Comparison of ENCODE assay signal across 21 cellular contexts in genomic region chr7:98216941-98217622, GRCh38. TPM values are rescaled to one million over a fixed set of nuclear protein-coding genes. Genes with fewer than 3 reads are reported as not detected.
DNase-seq lines count a peak whose midpoint lies in the region; ATAC-seq and TF ChIP-seq lines count a peak whose summit lies in the region.
"Had no signal": no experiment of that assay in that cellular context is flagged by ENCODE, and none has a peak within 500 bp of the region (broad histone marks: within the 10 kb centered on the region; RNA-seq: fewer than 3 reads in every experiment).

No MANE protein-coding gene starts in this region.

- intact Hi-C loops in body of pancreas (cut with DNase I), result no loop called here
- intact Hi-C loops in lower lobe of right lung (cut with DNase I), result no loop called here

- 49 to 55% methylated on average over 12 to 22 of the region's 24 CpGs for WGBS in body of pancreas, 2 donors

- H3K4me3 ChIP-seq in body of pancreas (no peak overlapping the region), lower lobe of right lung (no peak overlapping the region), coronary artery (no peak overlapping the region)
- H3K4me3 ChIP-seq: SJSA1 had no signal

- no peaks in the 10 kb centered on the region for H3K27me3 ChIP-seq in body of pancreas
- H3K27me3 ChIP-seq in lower lobe of right lung (ENCODE audit: low read depth), result no peaks in the 10 kb centered on the region
- H3K27me3 ChIP-seq: SJSA1 had no signal

- H3K9me3 ChIP-seq in body of pancreas, result no peaks in the 10 kb centered on the region
- H3K9me3 ChIP-seq in lower lobe of right lung, result no peaks in the 10 kb centered on the region
- H3K9me3 ChIP-seq: SJSA1 had no signal

- peak in 2 of 3 donors; percentile 20 to 47 for TF ChIP-seq POLR2A in body of pancreas (IDR thresholded peaks at IDR 0.05)

- DNase-seq in activated effector memory CD4-positive, alpha-beta T cell treated with anti-CD3 and anti-CD28 coated beads, Interleukin-2, amount 50 U/mL, for 16 hours, result peak; percentile 53
- no peak for DNase-seq in activated effector memory CD4-positive, alpha-beta T cell treated with Interleukin-2 at 50 U/mL for 16 hours
- DNase-seq in body of pancreas (peak; percentile 42 to 62 (median 50)), lower lobe of right lung (peak; percentile 38), substantia nigra (lab: John Stamatoyannopoulos, UW) (no peak), coronary artery (ENCODE audit: low spot score) (no peak)
- DNase-seq: 8988T, DMS153, EL, HCEC 1CT, KG1, NCI-H1092 treated with DMSO at 0.1 percent for 48 hours, NCI-H1694 treated with DMSO at 0.1 percent for 48 hours, NCI-H345, NCI-H526 treated with DMSO at 0.1 percent for 48 hours, OCI-M1, RPMI8226 had no signal

- ATAC-seq in body of pancreas (no peak), lower lobe of right lung (no peak), GM21381 (IDR thresholded peaks at IDR 0.05; ENCODE audit: unreplicated experiment) (no peak), HG03354 (IDR thresholded peaks at IDR 0.05; ENCODE audit: poor library complexity, severe bottlenecking, unreplicated experiment) (no peak)

- H3K27ac ChIP-seq in body of pancreas, result peak overlapping the region; percentile 65 to 98 (median 96)
- no peak overlapping the region for H3K27ac ChIP-seq in lower lobe of right lung
- H3K27ac ChIP-seq in substantia nigra (ENCODE audit: low read depth, low read length, poor library complexity, severe bottlenecking), result peak overlapping the region; percentile 72
- H3K27ac ChIP-seq in coronary artery, result no peak overlapping the region
- H3K27ac ChIP-seq: SJSA1 had no signal

- no peak for TF ChIP-seq CTCF in body of pancreas (IDR thresholded peaks at IDR 0.05)
- no peak for TF ChIP-seq CTCF in lower lobe of right lung (IDR thresholded peaks at IDR 0.05)
- TF ChIP-seq CTCF in coronary artery (IDR thresholded peaks at IDR 0.05), result no peak

- H3K36me3 ChIP-seq in body of pancreas (replicated peaks in 1 of 2; ENCODE audit: insufficient read depth in 1 of 2, low read depth in 2 of 2) (peaks cover 0 to 5% of the 10 kb centered on the region in 2 donors), lower lobe of right lung (peaks cover 45% of the 10 kb centered on the region)
- H3K36me3 ChIP-seq: SJSA1 had no signal

- H3K4me1 ChIP-seq in body of pancreas (peaks cover 53% of the 10 kb centered on the region), lower lobe of right lung (no peaks in the 10 kb centered on the region)

RNA-seq across cellular contexts. Expression of gene BHLHA15, which starts 5.8 kb away (rescaled TPM):
- total RNA-seq in body of pancreas (100 to 1,000 TPM; 247 to 584 TPM), lower lobe of right lung (1.2 TPM)
- total RNA-seq: M059J, SJSA1 had no signal

RNA-seq across cellular contexts. Expression of gene TECPR1, which starts 35.0 kb away (rescaled TPM):
- 10 to 100 TPM; 19.7 to 28.3 TPM for total RNA-seq in body of pancreas
- total RNA-seq in lower lobe of right lung, result 50.1 TPM

Comparison
In these comparisons a context has a peak if more than half of its experiments do, and no peak if none do; other contexts are left out.
1. DNase-seq: peak in activated effector memory CD4-positive, alpha-beta T cell treated with anti-CD3 and anti-CD28 coated beads, Interleukin-2, amount 50 U/mL, for 16 hours (single experiment), body of pancreas (4 of 4) and lower lobe of right lung (single experiment); none in activated effector memory CD4-positive, alpha-beta T cell treated with Interleukin-2 at 50 U/mL for 16 hours (single experiment), substantia nigra (0 of 49) and coronary artery (single experiment).
2. H3K27ac ChIP-seq: peak in body of pancreas (4 of 4) and substantia nigra (single experiment); none in lower lobe of right lung (single experiment) and coronary artery (0 of 2).
3. RNA of gene BHLHA15, which starts 5.8 kb away (total RNA-seq): 247 to 584 TPM in body of pancreas; 1.2 TPM in lower lobe of right lung (single experiment); every median in the first group is over 100 times any median in the second.